Comparison of ENCODE assay signal across 1 cellular context in genomic region chrX:71532078-71532752, GRCh38.
TF ChIP-seq lines count a peak whose summit lies in the region.

No MANE protein-coding gene starts in this region.

TF ChIP-seq in K562, 482 proteins besides CTCF, POLR2A, EP300 and RAD21 (continued from another document and continues in another):
- TF ChIP-seq ZNF217 (CRISPR knock-in tag; IDR thresholded peaks at IDR 0.05) (no peak), MGA (IDR thresholded peaks at IDR 0.05) (no peak), SMAD2 (IDR thresholded peaks at IDR 0.05; ENCODE audit: low read depth, low read length) (no peak), E2F6 (IDR thresholded peaks at IDR 0.05; ENCODE audit: borderline replicate concordance in 1 of 2, extremely low read depth in 1 of 2, insufficient read depth in 1 of 2, insufficient read length in 1 of 2, low read depth in 1 of 2, low read length in 1 of 2, poor library complexity in 1 of 2, severe bottlenecking in 1 of 2) (peak in 1 of 2 experiments; percentile 18), ESRRA (IDR thresholded peaks at IDR 0.05; ENCODE audit: borderline replicate concordance, low read depth) (0 out of 2 replicates have a peak, but pooled peaks have one; percentile 28), ZNF280B (CRISPR knock-in tag; IDR thresholded peaks at IDR 0.05) (no peak), ZNF398 (CRISPR knock-in tag; IDR thresholded peaks at IDR 0.05) (no peak), ZNF740 (CRISPR knock-in tag; IDR thresholded peaks at IDR 0.05) (no peak), ZNF740 (tag; IDR thresholded peaks at IDR 0.05) (no peak), ZNF583 (CRISPR knock-in tag; IDR thresholded peaks at IDR 0.05) (no peak), REST (CRISPR knock-in tag; IDR thresholded peaks at IDR 0.05; ENCODE audit: low read depth) (no peak), ZFP36 (IDR thresholded peaks at IDR 0.05; ENCODE audit: low read depth, low read length, partially characterized antibody) (no peak), GTF2E2 (tag; IDR thresholded peaks at IDR 0.05) (no peak), ZNF512 (tag; IDR thresholded peaks at IDR 0.05) (no peak), HNRNPLL (IDR thresholded peaks at IDR 0.05; ENCODE audit: low read depth, low read length, poor library complexity, severe bottlenecking) (no peak), SREBF1 (IDR thresholded peaks at IDR 0.05; ENCODE audit: borderline replicate concordance, low read depth, low read length) (no peak), ZNF561 (CRISPR knock-in tag; conservative IDR thresholded peaks at IDR 0.05) (no peak), FOXA1 (IDR thresholded peaks at IDR 0.05; ENCODE audit: borderline replicate concordance) (no peak), NRF1 (conservative IDR thresholded peaks at IDR 0.05 in 1 of 2, IDR thresholded peaks at IDR 0.05 in 1 of 2) (no peak), ZBTB8A (IDR thresholded peaks at IDR 0.05; ENCODE audit: partially characterized antibody) (no peak), SRSF9 (IDR thresholded peaks at IDR 0.05; ENCODE audit: borderline replicate concordance, low read depth, low read length) (no peak), ZC3H8 (IDR thresholded peaks at IDR 0.05) (no peak), CREB5 (CRISPR knock-in tag; IDR thresholded peaks at IDR 0.05) (no peak), RBFOX2 (IDR thresholded peaks at IDR 0.05; ENCODE audit: low read depth, low read length) (no peak), FOXK1 (CRISPR knock-in tag; IDR thresholded peaks at IDR 0.05; ENCODE audit: borderline replicate concordance) (no peak), SAP30 (IDR thresholded peaks at IDR 0.05; ENCODE audit: borderline replicate concordance, insufficient read depth, low read depth, low read length, poor library complexity, severe bottlenecking) (peak; percentile 18), PML (IDR thresholded peaks at IDR 0.05; ENCODE audit: low read length) (no peak), KDM1A (IDR thresholded peaks at IDR 0.05) (no peak), TRIM24 (IDR thresholded peaks at IDR 0.05) (no peak), HDAC1 (IDR thresholded peaks at IDR 0.05) (peak in 1 of 2 experiments; percentile 54; a peak in 1 of 4 replicates), JUND (IDR thresholded peaks at IDR 0.05; ENCODE audit: borderline replicate concordance, low read depth, low read length) (peak; percentile 66), JUND (tag; IDR thresholded peaks at IDR 0.05; ENCODE audit: borderline replicate concordance, low read depth, low read length) (peak; percentile 71; the same call in 1 of the 3 replicates), SREBF2 (CRISPR knock-in tag; IDR thresholded peaks at IDR 0.05) (no peak)
